Comparison of ENCODE assay signal across 19 cellular contexts in genomic region chr18:57286949-57287348, GRCh38.
"Had no signal": no experiment of that assay in that cellular context is flagged by ENCODE, and none has a peak within 500 bp of the region (broad histone marks: within the 10 kb centered on the region; RNA-seq: fewer than 3 reads in every experiment).

No MANE protein-coding gene starts in this region.

- H3K4me3 ChIP-seq: MG63 had no signal

- H3K27me3 ChIP-seq: MG63 had no signal

- H3K9ac ChIP-seq: SK-N-SH had no signal

- H3K9me3 ChIP-seq: MG63, SK-N-SH had no signal

- H3K36me3 ChIP-seq: MG63 had no signal

- H3K27ac ChIP-seq: RWPE1 had no signal

- H3K4me2 ChIP-seq: SK-N-SH had no signal

- DNase-seq: Karpas-422, KBM-7, MG63, NCI-H1092 treated with DMSO at 0.1 percent for 48 hours, NCI-H1436, NCI-H2029, NCI-H2081 treated with DMSO at 0.1 percent for 48 hours, NCI-H2171, NCI-H226, NCI-H446, NCI-H510A, NCI-H524 treated with DMSO at 0.1 percent for 48 hours, NCI-H748 treated with DMSO at 0.1 percent for 48 hours, PC-3, SHP77, SK-N-SH, T-helper 1 cell, T-helper 17 cell had no signal
